In genomic region chr12:109467978-109468676, GRCh38 we compare ENCODE assay signal across 14 cellular contexts. TPM values are rescaled to one million over a fixed set of nuclear protein-coding genes. Genes with fewer than 3 reads are reported as not detected.
A peak's percentile ranks its signal among the peaks of the same experiment; 100 is the strongest.
DNase-seq lines count a peak whose midpoint lies in the region; ATAC-seq and TF ChIP-seq lines count a peak whose summit lies in the region.
"Had no signal": no experiment of that assay in that cellular context is flagged by ENCODE, and none has a peak within 500 bp of the region (broad histone marks: within the 10 kb centered on the region; RNA-seq: fewer than 3 reads in every experiment).

No MANE protein-coding gene starts in this region.

- H3K4me3 Mint-ChIP-seq in H9, result no peak overlapping the region
- H3K4me3 Mint-ChIP-seq in activated CD8-positive, alpha-beta T cell treated with anti-CD3 and anti-CD28 coated beads for 36 hours, result no peak overlapping the region

- no peak overlapping the region for H4K5ac ChIP-seq in H9 (ENCODE audit: insufficient read length, low read depth, low read length)

- ATAC-seq in left lung, result peak; percentile 6
- ATAC-seq in GM19455 (IDR thresholded peaks at IDR 0.05; ENCODE audit: unreplicated experiment), result no peak
- no peak for ATAC-seq in activated CD8-positive, alpha-beta T cell treated with anti-CD3 and anti-CD28 coated beads for 36 hours
- ATAC-seq in GM21825 (IDR thresholded peaks at IDR 0.05; ENCODE audit: unreplicated experiment), result no peak
- ATAC-seq: activated naive CD4-positive, alpha-beta T cell treated with anti-CD3 and anti-CD28 coated beads, Interleukin-2, amount 50 U/mL, for 72 hours had no signal

- H3K23me2 ChIP-seq in H9 (ENCODE audit: insufficient read length, low read depth, low read length, poor library complexity, severe bottlenecking), result no peaks in the 10 kb centered on the region

- H2BK120ac ChIP-seq in H9 (ENCODE audit: low read depth, low read length, poor library complexity, severe bottlenecking), result no peak overlapping the region

- peaks cover 10% of the 10 kb centered on the region for H3K4me1 ChIP-seq in H9 (ENCODE audit: insufficient read depth, low read length)
- peaks cover 25 to 72% of the 10 kb centered on the region in 2 donors for H3K4me1 ChIP-seq in adrenal gland (replicated peaks in 1 of 2)
- peaks cover 27 to 82% of the 10 kb centered on the region in 2 donors for H3K4me1 ChIP-seq in left lung
- H3K4me1 ChIP-seq in stomach, result peaks cover 26 to 80% (median 58%) of the 10 kb centered on the region in 4 donors

- no peak overlapping the region for H2BK15ac ChIP-seq in H9 (ENCODE audit: low read depth, low read length)

- H4K20me1 ChIP-seq in H9 (ENCODE audit: control insufficient read depth, insufficient read depth, insufficient read length), result no peaks in the 10 kb centered on the region

- no peak overlapping the region for H2AK5ac ChIP-seq in H9 (ENCODE audit: insufficient read length, low read length)

- no peak overlapping the region for H2AFZ ChIP-seq in H9 (ENCODE audit: low read length)

- DNase-seq in H9 (no peak), adrenal gland (peak in 2 of 7 donors; percentile 31 to 37), left lung (no peak), stomach (no peak), SKM-1 treated with dmso at 0.1 percent for 144 hours (lab: John Stamatoyannopoulos, UW; ENCODE audit: unreplicated experiment) (no peak)
- DNase-seq in activated CD8-positive, alpha-beta T cell treated with anti-CD3 and anti-CD28 coated beads for 36 hours, result no peak
- DNase-seq: activated CD8-positive, alpha-beta memory T cell treated with anti-CD3 and anti-CD28 coated beads for 24 hours; COR-L47; MM.1S; RPMI8226; T-helper 9 cell had no signal

- no peak overlapping the region for H2BK20ac ChIP-seq in H9 (ENCODE audit: low read depth, low read length, poor library complexity, severe bottlenecking)

- TF ChIP-seq EP300 in stomach (IDR thresholded peaks at IDR 0.05), result no peak

- no peak overlapping the region for H3K23ac ChIP-seq in H9 (ENCODE audit: insufficient read length, low read depth, low read length)

- H4K91ac ChIP-seq in H9 (ENCODE audit: insufficient read length, low read depth, low read length), result no peak overlapping the region

- H3K4me3 ChIP-seq in adrenal gland, result no peak overlapping the region
- no peak overlapping the region for H3K4me3 ChIP-seq in left lung
- no peak overlapping the region for H3K4me3 ChIP-seq in stomach

- no peak overlapping the region for H3K4me2 ChIP-seq in H9 (ENCODE audit: insufficient read depth, insufficient read length, low read length)

- H3K36me3 Mint-ChIP-seq in H9 (ENCODE audit: insufficient read depth in 1 of 3, low read depth in 3 of 3), result peaks cover 20 to 48% (median 37%) of the 10 kb centered on the region in 3 experiments; a peak in 6 of 7 replicates
- H3K36me3 Mint-ChIP-seq in activated CD8-positive, alpha-beta T cell treated with anti-CD3 and anti-CD28 coated beads for 36 hours (ENCODE audit: low read depth), result peaks cover 11% of the 10 kb centered on the region

- peaks cover 8% of the 10 kb centered on the region for H3K79me1 ChIP-seq in H9 (ENCODE audit: insufficient read depth, low read depth, low read length, poor library complexity, severe bottlenecking)

- H3K9me3 ChIP-seq in H9 (ENCODE audit: control insufficient read depth, low read depth, low read length) (no peaks in the 10 kb centered on the region), adrenal gland (replicated peaks in 1 of 3) (no peaks in the 10 kb centered on the region), left lung (no peaks in the 10 kb centered on the region), stomach (no peaks in the 10 kb centered on the region)

- peak overlapping the region in 2 of 3 experiments; percentile 23 to 85; a peak in 3 of 7 replicates for H3K27ac Mint-ChIP-seq in H9
- H3K27ac Mint-ChIP-seq in activated CD8-positive, alpha-beta T cell treated with anti-CD3 and anti-CD28 coated beads for 36 hours, result no peak overlapping the region
- H3K27ac Mint-ChIP-seq: activated naive CD4-positive, alpha-beta T cell treated with anti-CD3 and anti-CD28 coated beads, Interleukin-2, amount 50 U/mL, for 72 hours had no signal

- H3K4me1 Mint-ChIP-seq in H9, result peaks cover 32 to 47% of the 10 kb centered on the region in 2 experiments
- H3K4me1 Mint-ChIP-seq in activated CD8-positive, alpha-beta T cell treated with anti-CD3 and anti-CD28 coated beads for 36 hours (ENCODE audit: low read depth), result peaks cover 31% of the 10 kb centered on the region

- no peak overlapping the region; the same call in 1 of the 2 replicates for H3K14ac ChIP-seq in H9 (ENCODE audit: insufficient read depth, low read length)

- intact Hi-C loops in adrenal gland (cut with DNase I), result loop anchor here in 1 of 2 donors (5.0 kb wide), 1 partner anchor 36 kb away; no protein-coding TSS in a partner anchor
- intact Hi-C loops in left lung (cut with DNase I), result no loop called here
- intact Hi-C loops in stomach (cut with DNase I; ENCODE audit: low total_unique reads), result no loop called here
- intact Hi-C loops in activated CD8-positive, alpha-beta T cell treated with anti-CD3 and anti-CD28 coated beads for 36 hours (cut with micrococcal nuclease), result no loop called here

- no peaks in the 10 kb centered on the region for H3K9me3 Mint-ChIP-seq in H9
- no peaks in the 10 kb centered on the region for H3K9me3 Mint-ChIP-seq in activated CD8-positive, alpha-beta T cell treated with anti-CD3 and anti-CD28 coated beads for 36 hours
- H3K9me3 Mint-ChIP-seq: activated naive CD4-positive, alpha-beta T cell treated with anti-CD3 and anti-CD28 coated beads, Interleukin-2, amount 50 U/mL, for 72 hours had no signal

- CTCF ChIA-PET in activated CD8-positive, alpha-beta T cell treated with anti-CD3 and anti-CD28 coated beads for 36 hours (lab: Charles Lee), result interaction anchor here (1.1 to 1.3 kb wide), 2 partner anchors 130 to 338 kb away, joined by 3 read pairs; no protein-coding TSS in a partner anchor

- POLR2A ChIA-PET in activated CD8-positive, alpha-beta T cell treated with anti-CD3 and anti-CD28 coated beads for 36 hours (lab: Charles Lee), result interaction anchor here (1.4 to 1.5 kb wide), 2 partner anchors 9 to 10 kb away, joined by 3 to 8 read pairs; partner anchors contain the start of genes KCTD10 and UBE3B

- no peak overlapping the region for H3K18ac ChIP-seq in H9 (ENCODE audit: insufficient read length, low read depth, low read length)

- no peak overlapping the region for H3K9ac ChIP-seq in H9 (ENCODE audit: extremely low read depth, insufficient read length, low read length)

- H3K56ac ChIP-seq in H9 (ENCODE audit: insufficient read length, low read depth, low read length), result no peak overlapping the region

- WGBS in H9 (ENCODE audit: extremely low coverage, insufficient read length, low lambda C conversion rate), result no CpG with 5 or more reads among the region's 8 CpGs
- WGBS in adrenal gland, 4 donors, result 67 to 83% (median 72%) methylated on average over 6 to 8 of the region's 8 CpGs
- WGBS in stomach, 5 donors, result 69 to 89% (median 80%) methylated on average over 7 to 8 of the region's 8 CpGs

- H3T11ph ChIP-seq in H9 (ENCODE audit: low read length), result no peak overlapping the region

- H3K27me3 Mint-ChIP-seq in H9 (ENCODE audit: low read depth), result no peaks in the 10 kb centered on the region
- no peaks in the 10 kb centered on the region for H3K27me3 Mint-ChIP-seq in activated CD8-positive, alpha-beta T cell treated with anti-CD3 and anti-CD28 coated beads for 36 hours

- H3K27ac ChIP-seq in H9 (ENCODE audit: insufficient read length, low read depth, low read length), result no peak overlapping the region
- peak overlapping the region in 3 of 5 donors; percentile 15 to 95 (median 80) for H3K27ac ChIP-seq in adrenal gland
- peak overlapping the region; percentile 28 to 35 for H3K27ac ChIP-seq in left lung
- H3K27ac ChIP-seq in stomach, result peak overlapping the region in 4 of 5 donors; percentile 93 to 95 (median 94)

- H3K79me2 ChIP-seq in H9 (ENCODE audit: insufficient read depth, low read length), result peaks cover 39% of the 10 kb centered on the region; the same call in 1 of the 2 replicates

- H2BK12ac ChIP-seq in H9 (ENCODE audit: insufficient read length, low read depth, low read length), result no peak overlapping the region

- H3K27me3 ChIP-seq in H9 (ENCODE audit: insufficient read depth, low read length) (no peaks in the 10 kb centered on the region), adrenal gland (no peaks in the 10 kb centered on the region), left lung (no peaks in the 10 kb centered on the region), stomach (no peaks in the 10 kb centered on the region)

- TF ChIP-seq POLR2A in adrenal gland (IDR thresholded peaks at IDR 0.05) (no peak), stomach (IDR thresholded peaks at IDR 0.05) (no peak)

- H3K36me3 ChIP-seq in adrenal gland (replicated peaks in 1 of 2) (peaks cover 0 to 14% of the 10 kb centered on the region in 2 donors), left lung (peaks cover 0 to 55% of the 10 kb centered on the region in 2 donors), stomach (peaks cover 22 to 55% (median 52%) of the 10 kb centered on the region in 4 donors)

- TF ChIP-seq CTCF in H9 (conservative IDR thresholded peaks at IDR 0.05), result no peak
- TF ChIP-seq CTCF in adrenal gland (IDR thresholded peaks at IDR 0.05), result no peak
- TF ChIP-seq CTCF in left lung (IDR thresholded peaks at IDR 0.05), result no peak
- no peak for TF ChIP-seq CTCF in stomach (IDR thresholded peaks at IDR 0.05)
- no peak for TF ChIP-seq CTCF in activated CD8-positive, alpha-beta T cell treated with anti-CD3 and anti-CD28 coated beads for 36 hours (IDR thresholded peaks at IDR 0.05)

- no peak overlapping the region for H3K4ac ChIP-seq in H9 (ENCODE audit: low read depth, low read length)

- H2BK5ac ChIP-seq in H9 (ENCODE audit: insufficient read length, low read length), result no peak overlapping the region

- H4K8ac ChIP-seq in H9 (replicated peaks; ENCODE audit: insufficient read length, low read depth, low read length), result no peak overlapping the region

RNA-seq across cellular contexts. Expression of gene KCTD10, which starts 9.0 kb away (rescaled TPM):
- total RNA-seq in H9 (2021), result 67.1 and 71.3 TPM in 2 replicates
- total RNA-seq in adrenal gland, result 10 to 100 TPM; 36.5 to 77.8 (median 63.4) TPM
- 10 to 100 TPM; 21.6 to 57.5 (median 24.3) TPM for polyA plus RNA-seq in adrenal gland
- total RNA-seq in left lung, result 10 to 100 TPM; 58.3 to 68.2 TPM
- total RNA-seq in stomach, result 100 to 1,000 TPM in 1 of 5 donors, 10 to 100 TPM in 4; 19.6 to 156 (median 48.7) TPM
- 10 to 100 TPM; 12.1 to 36.5 (median 33.6) TPM for polyA plus RNA-seq in stomach
- total RNA-seq in activated CD8-positive, alpha-beta T cell treated with anti-CD3 and anti-CD28 coated beads for 36 hours, result 10 to 100 TPM; 37.4 to 38.2 TPM

RNA-seq across cellular contexts. Expression of gene UBE3B, which starts 9.3 kb away (rescaled TPM):
- total RNA-seq in H9 (2021) (23.6 and 24.2 TPM in 2 replicates), adrenal gland (10 to 100 TPM; 34.3 to 79.5 (median 41.0) TPM), left lung (10 to 100 TPM; 41.4 to 42.5 TPM), stomach (100 to 1,000 TPM in 1 of 5 donors, 10 to 100 TPM in 4; 10.5 to 104 (median 48.1) TPM)
- polyA plus RNA-seq in adrenal gland (10 to 100 TPM; 16.0 to 25.3 (median 18.4) TPM), stomach (10 to 100 TPM in 2 of 3 donors, 1 to 10 TPM in 1; 9.4 to 13.1 (median 11.5) TPM)
- total RNA-seq in activated CD8-positive, alpha-beta T cell treated with anti-CD3 and anti-CD28 coated beads for 36 hours, result 10 to 100 TPM; 22.5 to 24.9 TPM
